8 cellular contexts compared by ENCODE assay signal in genomic region chr13:97344250-97345175, GRCh38.
DNase-seq lines count a peak whose midpoint lies in the region; ATAC-seq and TF ChIP-seq lines count a peak whose summit lies in the region.

No MANE protein-coding gene starts in this region.

- CTCF ChIA-PET in AG04450 (lab: Charles Lee), result interaction anchor here (0.5 to 5.4 kb wide), 17 partner anchors 8 to 1898 kb away, joined by 3 to 73 read pairs (median 4); no protein-coding TSS in a partner anchor

- H3K27me3 ChIP-seq in AG04450 (ENCODE audit: control insufficient read depth, insufficient read depth, low read length), result no peaks in the 10 kb centered on the region
- H3K27me3 ChIP-seq in esophagus muscularis mucosa, result no peaks in the 10 kb centered on the region
- H3K27me3 ChIP-seq in transverse colon, result no peaks in the 10 kb centered on the region

- no peak overlapping the region for H3K4me3 Mint-ChIP-seq in naive B cell

- TF ChIP-seq CTCF in AG04450 (IDR thresholded peaks at IDR 0.05; ENCODE audit: low read depth, low read length), result peak; percentile 80
- TF ChIP-seq CTCF in esophagus muscularis mucosa (IDR thresholded peaks at IDR 0.05), result peak; percentile 73 to 82 (median 78)
- TF ChIP-seq CTCF in transverse colon (IDR thresholded peaks at IDR 0.05), result peak; percentile 56 to 78 (median 67)

- no peak overlapping the region for H3K4me3 ChIP-seq in AG04450 (ENCODE audit: low read depth, low read length)
- no peak overlapping the region for H3K4me3 ChIP-seq in esophagus muscularis mucosa
- no peak overlapping the region for H3K4me3 ChIP-seq in transverse colon

- ATAC-seq in GM18499 (IDR thresholded peaks at IDR 0.05; ENCODE audit: insufficient read depth, unreplicated experiment) (peak; percentile 55), HG02970 (IDR thresholded peaks at IDR 0.05; ENCODE audit: low FRiP score, unreplicated experiment) (peak; percentile 41), naive B cell (ENCODE audit: low read depth in 2 of 2) (peak in 1 of 2 donors; percentile 41)

- in situ Hi-C loops in transverse colon (cut with MboI; ENCODE audit: low pct_ligation_motif_present in 1 of 4, low pct_unique_long_range_greater_than_20kb in 1 of 4, low sequenced_read_pairs in 3 of 4), result loop anchor here (5.0 to 10.0 kb wide), 6 partner anchors 60 to 232 kb away; partner anchors contain the start of gene MBNL2 (in 1 of the 4)

- H3K4me1 ChIP-seq in esophagus muscularis mucosa (peaks cover 30 to 67% (median 53%) of the 10 kb centered on the region in 4 donors), transverse colon (peaks cover 0 to 40% (median 28%) of the 10 kb centered on the region in 4 donors)

- H3K27ac Mint-ChIP-seq in naive B cell, result peak overlapping the region in 1 of 6 donors; percentile 44

- intact Hi-C loops in esophagus muscularis mucosa (cut with DNase I) (loop anchor here (2.0 kb wide), 1 partner anchor 236 kb away; no protein-coding TSS in a partner anchor), transverse colon (cut with DNase I; ENCODE audit: low total_unique reads) (loop anchor here (5.0 kb wide), 2 partner anchors 127 to 227 kb away; no protein-coding TSS in a partner anchor)

- TF ChIP-seq EP300 in esophagus muscularis mucosa (IDR thresholded peaks at IDR 0.05) (no peak), transverse colon (IDR thresholded peaks at IDR 0.05; ENCODE audit: low read depth) (no peak)

- TF ChIP-seq POLR2A in esophagus muscularis mucosa (IDR thresholded peaks at IDR 0.05; ENCODE audit: low read depth), result no peak
- TF ChIP-seq POLR2A in transverse colon (IDR thresholded peaks at IDR 0.05), result no peak

- 23% methylated on average over 5 of the region's 5 CpGs for WGBS in esophagus muscularis mucosa
- WGBS in transverse colon (ENCODE audit: low coverage in 1 of 2), 2 donors, result 44 to 49% methylated on average over 5 of the region's 5 CpGs

- DNase-seq in AG04450 (ENCODE audit: low read depth, low spot score), result no peak
- DNase-seq in NCI-H446 (lab: John Stamatoyannopoulos, UW), result peak; percentile 3 to 49
- DNase-seq in activated CD8-positive, alpha-beta memory T cell treated with anti-CD3 and anti-CD28 coated beads, Interleukin-2, amount 50 U/mL, for 24 hours (ENCODE audit: extremely low read depth), result peak; percentile 21
- no peak for DNase-seq in esophagus muscularis mucosa (ENCODE audit: extremely low spot score)
- peak; percentile 7 for DNase-seq in naive B cell
- peak; percentile 63 for DNase-seq in transverse colon

- H3K27ac ChIP-seq in AG04450 (ENCODE audit: low read depth, low read length) (no peak overlapping the region), esophagus muscularis mucosa (replicated peaks in 1 of 4) (peak overlapping the region; percentile 18 to 86 (median 58)), transverse colon (peak overlapping the region; percentile 2 to 68 (median 46))

- H3K4me1 Mint-ChIP-seq in naive B cell, result no peaks in the 10 kb centered on the region

- H3K36me3 ChIP-seq in esophagus muscularis mucosa (peaks cover 9 to 48% (median 38%) of the 10 kb centered on the region in 4 donors), transverse colon (peaks cover 0 to 15% (median 9%) of the 10 kb centered on the region in 4 donors)

- no peaks in the 10 kb centered on the region for H3K9me3 Mint-ChIP-seq in naive B cell

- POLR2A ChIA-PET in AG04450 (lab: Yijun Ruan, JAX), result no interaction called here

- peaks cover 11 to 15% of the 10 kb centered on the region in 2 donors for H3K36me3 Mint-ChIP-seq in naive B cell

- no peaks in the 10 kb centered on the region; the same call in 1 of the 2 replicates for H3K9me3 ChIP-seq in AG04450 (ENCODE audit: control insufficient read depth, insufficient read depth, low read length)
- H3K9me3 ChIP-seq in esophagus muscularis mucosa, result no peaks in the 10 kb centered on the region
- no peaks in the 10 kb centered on the region for H3K9me3 ChIP-seq in transverse colon

- no peaks in the 10 kb centered on the region for H3K27me3 Mint-ChIP-seq in naive B cell

Comparison
In these comparisons a context has a peak if more than half of its experiments do, and no peak if none do; other contexts are left out.
1. DNase-seq: peak in NCI-H446 (2 of 2), activated CD8-positive, alpha-beta memory T cell treated with anti-CD3 and anti-CD28 coated beads, Interleukin-2, amount 50 U/mL, for 24 hours (single experiment), naive B cell (single experiment) and transverse colon (single experiment); none in AG04450 (single experiment) and esophagus muscularis mucosa (single experiment).
2. Peak in every context shown above with its lines, with median percentiles within 50 percentile points of each other: CTCF ChIP-seq.